24 cellular contexts compared by ENCODE assay signal in the genomic region with DNA sequence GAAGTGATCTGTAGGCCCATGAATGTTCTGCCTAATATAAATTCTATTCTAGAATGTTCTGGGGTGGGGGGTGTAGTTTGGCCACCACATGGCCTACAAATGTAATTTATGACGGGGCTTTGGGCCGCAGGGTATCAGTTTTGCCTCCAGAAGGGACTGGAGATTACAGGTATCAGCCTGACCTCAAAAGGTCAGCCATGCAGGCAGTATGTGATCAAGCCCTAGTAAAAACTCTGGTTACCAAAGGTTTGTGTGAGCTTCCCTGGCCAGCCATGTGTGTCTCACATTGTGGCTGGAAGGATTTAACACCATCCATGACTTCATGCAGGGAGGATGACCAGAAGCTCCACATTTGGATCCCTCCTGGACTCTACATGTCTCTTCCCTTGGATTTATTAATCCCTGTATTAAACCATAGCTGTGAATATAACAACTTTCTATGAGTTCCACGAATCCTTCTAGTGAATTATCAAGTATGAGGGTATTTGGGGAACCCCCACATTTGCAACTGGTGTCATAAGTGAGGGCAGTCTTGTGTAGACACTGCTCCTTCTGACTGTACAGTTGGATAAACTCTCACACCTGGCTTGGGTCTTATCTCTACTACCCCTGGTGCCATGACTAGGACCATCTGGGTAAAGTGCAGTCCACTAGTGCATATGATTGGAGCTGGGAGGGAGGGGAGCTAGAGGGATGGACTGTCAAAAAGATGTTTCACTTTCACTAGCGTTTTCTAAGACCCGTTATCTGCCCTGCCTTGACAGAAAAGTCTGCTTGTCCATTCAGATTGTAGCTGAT.
"Had no signal": no experiment of that assay in that cellular context is flagged by ENCODE, and none has a peak within 500 bp of the region (broad histone marks: within the 10 kb centered on the region; RNA-seq: fewer than 3 reads in every experiment).

No MANE protein-coding gene starts in this region.

- H3K27me3 ChIP-seq: ascending aorta, brain microvascular endothelial cell, foreskin keratinocyte, transverse colon, vagina had no signal

- H3K4me3 ChIP-seq: ascending aorta, transverse colon, vagina had no signal

- H3K4me1 ChIP-seq: ascending aorta, parathyroid adenoma, transverse colon, vagina had no signal

- H3K27me3 Mint-ChIP-seq: dendritic cell treated with granulocyte-macrophage colony-stimulating factor and Interleukin-4, amounts not matched to agents 40 ng/mL and 50 ng/mL, for 4 days; stimulated activated naive CD8-positive, alpha-beta T cell treated with anti-CD3 and anti-CD28 coated beads, Interleukin-15, amount 100 ng/mL, for 72 hours had no signal

- H3K4me1 Mint-ChIP-seq: stimulated activated naive CD8-positive, alpha-beta T cell treated with anti-CD3 and anti-CD28 coated beads, Interleukin-15, amount 100 ng/mL, for 72 hours had no signal

- H3K79me2 ChIP-seq: parathyroid adenoma had no signal

- H2AFZ ChIP-seq: parathyroid adenoma had no signal

- H3K9ac ChIP-seq: parathyroid adenoma had no signal

- H3K27ac Mint-ChIP-seq: activated CD8-positive, alpha-beta T cell treated with anti-CD3 and anti-CD28 coated beads, Interleukin-2, amount 10 ng/mL, durations not matched to agents 7 days and 5 days; dendritic cell treated with granulocyte-macrophage colony-stimulating factor and Interleukin-4, amounts not matched to agents 40 ng/mL and 50 ng/mL, for 4 days; stimulated activated naive CD8-positive, alpha-beta T cell treated with anti-CD3 and anti-CD28 coated beads, Interleukin-15, amount 100 ng/mL, for 72 hours had no signal

- ATAC-seq: activated CD8-positive, alpha-beta T cell treated with anti-CD3 and anti-CD28 coated beads, Interleukin-2, amount 10 ng/mL, durations not matched to agents 7 days and 5 days; activated naive CD4-positive, alpha-beta T cell treated with anti-CD3 and anti-CD28 coated beads, Interleukin-2, amount 50 U/mL, for 72 hours; foreskin keratinocyte; left colon; right cardiac atrium; stimulated activated naive CD8-positive, alpha-beta T cell treated with anti-CD3 and anti-CD28 coated beads, Interleukin-15, amount 100 ng/mL, for 72 hours had no signal

- FAIRE-seq: endometrium, keratinocyte had no signal

- H3K27ac ChIP-seq: ascending aorta, brain microvascular endothelial cell, foreskin keratinocyte, parathyroid adenoma, transverse colon, vagina had no signal

- DNase-seq: activated CD4-positive, alpha-beta T cell treated with anti-CD3 and anti-CD28 coated beads for 1 hour; activated CD4-positive, alpha-beta T cell treated with anti-CD3 and anti-CD28 coated beads, Interleukin-2, amount 50 U/mL, for 1 hour; activated CD8-positive, alpha-beta T cell treated with anti-CD3 and anti-CD28 coated beads, Interleukin-2, amount 10 ng/mL, durations not matched to agents 7 days and 5 days; activated gamma-delta T cell treated with Interleukin-2 at 50 U/mL for 16 hours; activated T-cell treated with anti-CD3 and anti-CD28 coated beads, Interleukin-2, amount 50 U/mL, for 1 hour; brain microvascular endothelial cell; caudate nucleus; effector CD4-positive, alpha-beta T cell; left colon; mesenchymal stem cell; nucleus accumbens; right cardiac atrium; stimulated activated CD4-positive, alpha-beta T cell treated with anti-CD3 and anti-CD28 coated beads, Interleukin-12 subunit alpha, Interleukin-12 subunit beta, amount 100 ng/mL, for 4 hours; stimulated activated CD4-positive, alpha-beta T cell treated with anti-CD3 and anti-CD28 coated beads, Interleukin-4, amount 100 ng/mL, for 4 hours; stimulated activated naive CD8-positive, alpha-beta T cell treated with anti-CD3 and anti-CD28 coated beads, Interleukin-15, amount 100 ng/mL, for 72 hours; transverse colon had no signal

- H3K4me3 Mint-ChIP-seq: activated CD8-positive, alpha-beta T cell treated with anti-CD3 and anti-CD28 coated beads, Interleukin-2, amount 10 ng/mL, durations not matched to agents 7 days and 5 days; dendritic cell treated with granulocyte-macrophage colony-stimulating factor and Interleukin-4, amounts not matched to agents 40 ng/mL and 50 ng/mL, for 4 days; stimulated activated naive CD8-positive, alpha-beta T cell treated with anti-CD3 and anti-CD28 coated beads, Interleukin-15, amount 100 ng/mL, for 72 hours had no signal

- H3K36me3 ChIP-seq: ascending aorta, brain microvascular endothelial cell, transverse colon, vagina had no signal
